In genomic region chr21:26469789-26470188, GRCh38 we compare ENCODE assay signal across 13 cellular contexts.
A peak's percentile ranks its signal among the peaks of the same experiment; 100 is the strongest.
DNase-seq lines count a peak whose midpoint lies in the region; ATAC-seq and TF ChIP-seq lines count a peak whose summit lies in the region.
"Had no signal": no experiment of that assay in that cellular context is flagged by ENCODE, and none has a peak within 500 bp of the region (broad histone marks: within the 10 kb centered on the region; RNA-seq: fewer than 3 reads in every experiment).

No MANE protein-coding gene starts in this region.

- H3K36me3 ChIP-seq in lower lobe of right lung: no peaks in the 10 kb centered on the region

- no peak overlapping the region for H3K4me3 Mint-ChIP-seq in chondrocyte (ENCODE audit: unreplicated experiment)
- H3K4me3 Mint-ChIP-seq: activated T-helper 17 cell treated with anti-CD3 and anti-CD28 coated beads, Interleukin-2, amount 50 U/mL, for 72 hours had no signal

- in situ Hi-C loops in Caki2 (cut with HindIII; ENCODE audit: low pct_unique_long_range_greater_than_20kb, low sequenced_read_pairs): no loop called here

- H3K27me3 Mint-ChIP-seq in chondrocyte (ENCODE audit: low read depth): no peaks in the 10 kb centered on the region
- H3K27me3 Mint-ChIP-seq: activated T-helper 17 cell treated with anti-CD3 and anti-CD28 coated beads, Interleukin-2, amount 50 U/mL, for 72 hours had no signal

- H3K9me3 ChIP-seq in lower lobe of right lung: no peaks in the 10 kb centered on the region

- DNase-seq in Caki2 (ENCODE audit: low read depth): peak; percentile 32
- DNase-seq in NCI-H446 (lab: John Stamatoyannopoulos, UW): peak; percentile 68 to 74
- DNase-seq in chondrocyte (ENCODE audit: low spot score): no peak
- DNase-seq in lower lobe of right lung: no peak
- DNase-seq in ecto neural progenitor cell (ENCODE audit: low spot score): no peak
- DNase-seq in activated gamma-delta T cell treated with Interleukin-2 at 50 U/mL for 16 hours: no peak
- DNase-seq: DND-41; effector CD8-positive, alpha-beta T cell; NCI-H524; stimulated activated naive CD4-positive, alpha-beta T cell treated with Interleukin-2 at 50 U/mL for 16 hours had no signal

- ATAC-seq in lower lobe of right lung (peak; percentile 79 to 80), GM19395 (IDR thresholded peaks at IDR 0.05; ENCODE audit: unreplicated experiment) (no peak), GM21423 (IDR thresholded peaks at IDR 0.05; ENCODE audit: unreplicated experiment) (no peak)
- ATAC-seq: activated T-helper 17 cell treated with anti-CD3 and anti-CD28 coated beads, Interleukin-2, amount 50 U/mL, for 72 hours had no signal

- no peaks in the 10 kb centered on the region for H3K4me1 ChIP-seq in lower lobe of right lung

- no peak overlapping the region for H3K4me3 ChIP-seq in lower lobe of right lung

- H3K27ac ChIP-seq in lower lobe of right lung: no peak overlapping the region

- intact Hi-C loops in lower lobe of right lung (cut with DNase I): no loop called here

- peak overlapping the region; percentile 85 for H3K27ac Mint-ChIP-seq in chondrocyte (ENCODE audit: unreplicated experiment)
- H3K27ac Mint-ChIP-seq: activated T-helper 17 cell treated with anti-CD3 and anti-CD28 coated beads, Interleukin-2, amount 50 U/mL, for 72 hours had no signal

- H3K4me1 Mint-ChIP-seq in chondrocyte (ENCODE audit: low read depth): peaks cover 11% of the 10 kb centered on the region
- H3K4me1 Mint-ChIP-seq: activated T-helper 17 cell treated with anti-CD3 and anti-CD28 coated beads, Interleukin-2, amount 50 U/mL, for 72 hours had no signal

- no peaks in the 10 kb centered on the region for H3K27me3 ChIP-seq in lower lobe of right lung (ENCODE audit: low read depth)

- H3K9me3 Mint-ChIP-seq in chondrocyte (ENCODE audit: low read depth): no peaks in the 10 kb centered on the region
- H3K9me3 Mint-ChIP-seq: activated T-helper 17 cell treated with anti-CD3 and anti-CD28 coated beads, Interleukin-2, amount 50 U/mL, for 72 hours had no signal

- no peaks in the 10 kb centered on the region for H3K36me3 Mint-ChIP-seq in chondrocyte (ENCODE audit: low read depth)

- TF ChIP-seq CTCF in chondrocyte (IDR thresholded peaks at IDR 0.05) (no peak), lower lobe of right lung (IDR thresholded peaks at IDR 0.05) (no peak)

Comparison
In these comparisons a context has a peak if more than half of its experiments do, and no peak if none do; other contexts are left out.
1. DNase-seq: peak in Caki2 (single experiment) and NCI-H446 (2 of 2); none in chondrocyte (single experiment), lower lobe of right lung (single experiment), ecto neural progenitor cell (single experiment) and activated gamma-delta T cell treated with Interleukin-2 at 50 U/mL for 16 hours (single experiment).
2. ATAC-seq: peak in lower lobe of right lung (2 of 2); none in GM19395 (single experiment) and GM21423 (single experiment).